Comparison of ENCODE assay signal across 18 cellular contexts in the genomic region with DNA sequence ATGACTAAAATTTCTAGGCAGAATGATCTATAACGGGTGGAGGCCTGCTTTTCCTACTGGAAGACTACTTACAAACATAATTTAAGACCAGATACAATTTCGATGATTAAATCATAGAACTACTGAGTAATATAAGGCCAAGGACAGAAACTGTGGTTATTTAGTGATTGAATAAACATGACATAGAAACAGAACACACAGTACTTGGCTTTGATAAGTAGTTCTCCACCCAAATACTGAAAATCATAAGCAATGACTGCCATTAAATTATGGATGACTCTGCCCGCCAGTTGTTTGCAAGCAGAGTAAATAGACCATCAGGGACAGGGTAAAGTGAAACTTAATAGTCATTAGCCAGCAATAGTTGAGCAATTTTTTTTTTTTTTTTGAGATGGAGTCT. TPM values are rescaled to one million over a fixed set of nuclear protein-coding genes. Genes with fewer than 3 reads are reported as not detected.
DNase-seq lines count a peak whose midpoint lies in the region; FAIRE-seq and TF ChIP-seq lines count a peak whose summit lies in the region.
"Had no signal": no experiment of that assay in that cellular context is flagged by ENCODE, and none has a peak within 500 bp of the region (broad histone marks: within the 10 kb centered on the region; RNA-seq: fewer than 3 reads in every experiment).

No MANE protein-coding gene starts in this region.

- TF ChIP-seq CTCF in OCI-LY3 (IDR thresholded peaks at IDR 0.05; ENCODE audit: low read depth, low read length) (no peak), left ventricle myocardium inferior (IDR thresholded peaks at IDR 0.05; ENCODE audit: borderline replicate concordance) (no peak), Caco-2 (IDR thresholded peaks at IDR 0.05; ENCODE audit: insufficient read depth in 1 of 2, low read depth in 1 of 2, low read length in 1 of 2, severe bottlenecking in 1 of 2, unreplicated experiment in 1 of 2) (no peak)

- BruUV-seq in Caco-2 (replicated peaks; lab: Mats Ljungman, UMichigan) = no TSS peak

- H4K20me1 ChIP-seq in OCI-LY3 (ENCODE audit: insufficient read depth, low read length) = no peaks in the 10 kb centered on the region

- H3K9me3 Mint-ChIP-seq in Caco-2 (ENCODE audit: unreplicated experiment) = no peaks in the 10 kb centered on the region
- H3K9me3 Mint-ChIP-seq: activated naive CD8-positive, alpha-beta T cell treated with anti-CD3 and anti-CD28 coated beads, Interleukin-2, amount 10 ng/mL, durations not matched to agents 7 days and 5 days; stimulated activated naive B cell treated with anti-CD40 and anti-IgM and Interleukin-4, amounts not matched to agents 10 μg/mL and 1 μg/mL and 100 μg/mL, for 72 hours had no signal

- H3K4me3 Mint-ChIP-seq in Caco-2 (ENCODE audit: unreplicated experiment) = no peak overlapping the region
- H3K4me3 Mint-ChIP-seq: activated naive CD8-positive, alpha-beta T cell treated with anti-CD3 and anti-CD28 coated beads, Interleukin-2, amount 10 ng/mL, durations not matched to agents 7 days and 5 days; stimulated activated naive B cell treated with anti-CD40 and anti-IgM and Interleukin-4, amounts not matched to agents 10 μg/mL and 1 μg/mL and 100 μg/mL, for 72 hours had no signal

- no peaks in the 10 kb centered on the region for H3K27me3 Mint-ChIP-seq in Caco-2 (ENCODE audit: insufficient read depth, unreplicated experiment)
- H3K27me3 Mint-ChIP-seq: activated naive CD8-positive, alpha-beta T cell treated with anti-CD3 and anti-CD28 coated beads, Interleukin-2, amount 10 ng/mL, durations not matched to agents 7 days and 5 days; stimulated activated naive B cell treated with anti-CD40 and anti-IgM and Interleukin-4, amounts not matched to agents 10 μg/mL and 1 μg/mL and 100 μg/mL, for 72 hours had no signal

- H3K9ac ChIP-seq in OCI-LY3 (ENCODE audit: low read length) (peak overlapping the region; percentile 56; the same call in 1 of the 2 replicates), skeletal muscle satellite cell (ENCODE audit: low read depth, low read length) (peak overlapping the region; percentile 21)
- H3K9ac ChIP-seq: parathyroid adenoma had no signal

- H3K4me1 ChIP-seq in OCI-LY3 (ENCODE audit: low read length) (peaks cover 55% of the 10 kb centered on the region), left ventricle myocardium inferior (no peaks in the 10 kb centered on the region), skeletal muscle satellite cell (ENCODE audit: control insufficient read depth, insufficient read depth, low read length) (peaks cover 32% of the 10 kb centered on the region), Caco-2 (peaks cover 4% of the 10 kb centered on the region; the same call in 1 of the 2 replicates)
- H3K4me1 ChIP-seq: parathyroid adenoma had no signal

- H3K4me3 ChIP-seq in OCI-LY3 (ENCODE audit: low read length) = peak overlapping the region; percentile 10; the same call in 1 of the 2 replicates
- no peak overlapping the region for H3K4me3 ChIP-seq in left ventricle myocardium inferior
- H3K4me3 ChIP-seq in skeletal muscle satellite cell (ENCODE audit: low read length) = no peak overlapping the region
- H3K4me3 ChIP-seq in Caco-2 (ENCODE audit: low read depth, low read length) = no peak overlapping the region

- no peak overlapping the region for H3K27ac Mint-ChIP-seq in Caco-2 (ENCODE audit: unreplicated experiment)
- H3K27ac Mint-ChIP-seq: activated naive CD8-positive, alpha-beta T cell treated with anti-CD3 and anti-CD28 coated beads, Interleukin-2, amount 10 ng/mL, durations not matched to agents 7 days and 5 days had no signal

- peak; percentile 64 for FAIRE-seq in GM12892 (lab: Jason Lieb, UNC)
- FAIRE-seq: colon, H1 had no signal

- DNase-seq in GM12892 (ENCODE audit: insufficient read length) (no peak), left ventricle myocardium inferior (no peak), NCI-H1436 (lab: John Stamatoyannopoulos, UW) (no peak), Caco-2 (no peak), globus pallidus (ENCODE audit: low spot score) (no peak)
- DNase-seq in stimulated activated CD4-positive, alpha-beta T cell treated with anti-CD3 and anti-CD28 coated beads, Interleukin-4, amount 100 ng/mL, for 1 hour = no peak
- DNase-seq: activated naive CD8-positive, alpha-beta T cell treated with anti-CD3 and anti-CD28 coated beads, Interleukin-2, amount 10 ng/mL, durations not matched to agents 7 days and 5 days; C1 segment of cervical spinal cord; erythroblast; NCI-H2171; stimulated activated naive B cell treated with anti-CD40 and anti-IgM and Interleukin-4, amounts not matched to agents 10 μg/mL and 1 μg/mL and 100 μg/mL, for 72 hours; WERI-Rb-1 had no signal

- H3K4me2 ChIP-seq in OCI-LY3 (ENCODE audit: low read length) = peak overlapping the region; percentile 63
- peak overlapping the region; percentile 40 for H3K4me2 ChIP-seq in skeletal muscle satellite cell (ENCODE audit: low read length)

- no peaks in the 10 kb centered on the region for H3K4me1 Mint-ChIP-seq in Caco-2 (ENCODE audit: low read depth, unreplicated experiment)

- H3K9me3 ChIP-seq in OCI-LY3 (ENCODE audit: insufficient read depth, low read length) (no peaks in the 10 kb centered on the region), left ventricle myocardium inferior (replicated peaks) (no peaks in the 10 kb centered on the region), skeletal muscle satellite cell (replicated peaks; ENCODE audit: low read length) (no peaks in the 10 kb centered on the region), Caco-2 (no peaks in the 10 kb centered on the region)

- H3K27ac ChIP-seq in OCI-LY3 (ENCODE audit: low read length) (peak overlapping the region; percentile 88), left ventricle myocardium inferior (replicated peaks) (peak overlapping the region; percentile 0)
- H3K27ac ChIP-seq: HL-60, parathyroid adenoma, WERI-Rb-1 had no signal

- POLR2A ChIA-PET in Caco-2 (lab: Charles Lee) = no interaction called here

- CTCF ChIA-PET in Caco-2 (lab: Charles Lee) = no interaction called here

- no peaks in the 10 kb centered on the region for H3K36me3 ChIP-seq in OCI-LY3 (replicated peaks; ENCODE audit: low read depth, low read length)
- H3K36me3 ChIP-seq in left ventricle myocardium inferior = no peaks in the 10 kb centered on the region
- no peaks in the 10 kb centered on the region for H3K36me3 ChIP-seq in skeletal muscle satellite cell (ENCODE audit: insufficient read depth, low read length)
- no peaks in the 10 kb centered on the region for H3K36me3 ChIP-seq in Caco-2 (ENCODE audit: control insufficient read depth, insufficient read depth, low read length)
- H3K36me3 ChIP-seq: WERI-Rb-1 had no signal

- no peaks in the 10 kb centered on the region for H3K36me3 Mint-ChIP-seq in Caco-2 (ENCODE audit: insufficient read depth, unreplicated experiment)
- H3K36me3 Mint-ChIP-seq: stimulated activated naive B cell treated with anti-CD40 and anti-IgM and Interleukin-4, amounts not matched to agents 10 μg/mL and 1 μg/mL and 100 μg/mL, for 72 hours had no signal

- no peaks in the 10 kb centered on the region for H3K79me2 ChIP-seq in OCI-LY3 (ENCODE audit: low read length)
- H3K79me2 ChIP-seq: parathyroid adenoma had no signal

- TF ChIP-seq POLR2A in GM12892 (IDR thresholded peaks at IDR 0.05; ENCODE audit: low read depth, low read length) = no peak

- H3K27me3 ChIP-seq in OCI-LY3 (ENCODE audit: low read depth, low read length) = no peaks in the 10 kb centered on the region
- no peaks in the 10 kb centered on the region for H3K27me3 ChIP-seq in left ventricle myocardium inferior (ENCODE audit: low read depth)
- H3K27me3 ChIP-seq in skeletal muscle satellite cell (ENCODE audit: control insufficient read depth, insufficient read depth, low read length) = no peaks in the 10 kb centered on the region
- no peaks in the 10 kb centered on the region for H3K27me3 ChIP-seq in Caco-2 (replicated peaks; ENCODE audit: control insufficient read depth, insufficient read depth, low read length)

- no peak overlapping the region for H2AFZ ChIP-seq in OCI-LY3 (ENCODE audit: low read depth, low read length)
- H2AFZ ChIP-seq: parathyroid adenoma had no signal

- intact Hi-C loops in left ventricle myocardium inferior (cut with micrococcal nuclease) (no loop called here), Caco-2 (cut with micrococcal nuclease; ENCODE audit: unreplicated experiment) (no loop called here)

RNA-seq across cellular contexts. Expression of a gene that starts 17.2 kb away (rescaled TPM):
- 80.8 TPM for polyA plus RNA-seq in GM12892 (2012; ENCODE audit: missing spikeins)
- total RNA-seq in left ventricle myocardium inferior = 11.4 TPM
- total RNA-seq in skeletal muscle satellite cell (2012; rRNA removed) = 42.1 and 43.9 TPM in 2 replicates
- total RNA-seq in Caco-2 (2022) = 37.6 and 41.0 TPM in 2 replicates

RNA-seq across cellular contexts. Expression of a gene that starts 42.1 kb away (rescaled TPM):
- 56.5 TPM for polyA plus RNA-seq in GM12892 (2012; ENCODE audit: missing spikeins)
- total RNA-seq in left ventricle myocardium inferior (54.4 TPM), Caco-2 (2022) (141 and 144 TPM in 2 replicates)
- total RNA-seq in skeletal muscle satellite cell (2012; rRNA removed) = 16.0 and 19.9 TPM in 2 replicates
